ENCODE assay signal across 1 cellular context in the genomic region with DNA sequence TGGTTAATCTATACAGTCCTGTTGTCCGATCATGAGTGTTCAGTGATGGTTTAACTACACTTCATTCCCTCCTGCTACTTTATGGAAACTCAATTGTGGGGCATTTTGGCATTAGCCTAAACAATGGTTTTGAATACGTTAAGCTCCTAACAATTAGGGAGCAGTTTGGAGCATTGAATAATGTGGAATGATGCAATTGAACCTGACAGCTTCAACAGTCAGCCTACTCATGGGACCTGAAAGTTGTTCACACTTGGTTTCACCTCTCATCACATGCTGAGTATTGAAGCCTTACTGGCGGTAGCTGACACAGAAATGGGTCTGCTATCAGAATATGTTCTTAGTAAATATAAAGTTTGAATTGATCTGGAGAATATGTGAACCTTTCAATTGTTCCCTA.
TF ChIP-seq lines count a peak whose summit lies in the region.

No MANE protein-coding gene starts in this region.

TF ChIP-seq in GM12878, 131 proteins besides CTCF, POLR2A, EP300 and RAD21 (continued from another document and continues in another):
- TF ChIP-seq, protein P1, sequence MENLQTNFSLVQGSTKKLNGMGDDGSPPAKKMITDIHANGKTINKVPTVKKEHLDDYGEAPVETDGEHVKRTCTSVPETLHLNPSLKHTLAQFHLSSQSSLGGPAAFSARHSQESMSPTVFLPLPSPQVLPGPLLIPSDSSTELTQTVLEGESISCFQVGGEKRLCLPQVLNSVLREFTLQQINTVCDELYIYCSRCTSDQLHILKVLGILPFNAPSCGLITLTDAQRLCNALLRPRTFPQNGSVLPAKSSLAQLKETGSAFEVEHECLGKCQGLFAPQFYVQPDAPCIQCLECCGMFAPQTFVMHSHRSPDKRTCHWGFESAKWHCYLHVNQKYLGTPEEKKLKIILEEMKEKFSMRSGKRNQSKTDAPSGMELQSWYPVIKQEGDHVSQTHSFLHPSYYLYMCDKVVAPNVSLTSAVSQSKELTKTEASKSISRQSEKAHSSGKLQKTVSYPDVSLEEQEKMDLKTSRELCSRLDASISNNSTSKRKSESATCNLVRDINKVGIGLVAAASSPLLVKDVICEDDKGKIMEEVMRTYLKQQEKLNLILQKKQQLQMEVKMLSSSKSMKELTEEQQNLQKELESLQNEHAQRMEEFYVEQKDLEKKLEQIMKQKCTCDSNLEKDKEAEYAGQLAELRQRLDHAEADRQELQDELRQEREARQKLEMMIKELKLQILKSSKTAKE (IDR thresholded peaks at IDR 0.05; ENCODE audit: low read depth, poor library complexity, severe bottlenecking) = no peak
- TF ChIP-seq BRCA1 (IDR thresholded peaks at IDR 0.05; ENCODE audit: low read depth, low read length) (no peak), IKZF2 (IDR thresholded peaks at IDR 0.05) (peak; percentile 33 to 50; a peak in 2 of 4 replicates), CEBPB (IDR thresholded peaks at IDR 0.05; ENCODE audit: borderline replicate concordance in 1 of 2, low read depth in 2 of 2, low read length in 2 of 2) (no peak), RBBP5 (conservative IDR thresholded peaks at IDR 0.05) (no peak), TAF1 (IDR thresholded peaks at IDR 0.05; ENCODE audit: borderline replicate concordance, low read depth, low read length) (no peak), TARDBP (IDR thresholded peaks at IDR 0.05; ENCODE audit: borderline replicate concordance) (no peak), DPF2 (IDR thresholded peaks at IDR 0.05) (no peak), NRF1 (conservative IDR thresholded peaks at IDR 0.05; ENCODE audit: low read depth, low read length) (no peak), GABPA (IDR thresholded peaks at IDR 0.05; ENCODE audit: low read depth) (no peak), YY1 (IDR thresholded peaks at IDR 0.05; ENCODE audit: low read depth, low read length) (no peak), RUNX3 (IDR thresholded peaks at IDR 0.05; ENCODE audit: low read length) (no peak), JUNB (IDR thresholded peaks at IDR 0.05) (no peak), RB1 (IDR thresholded peaks at IDR 0.05; ENCODE audit: borderline replicate concordance) (no peak), CBX3 (IDR thresholded peaks at IDR 0.05; ENCODE audit: borderline replicate concordance, low read depth) (no peak), HDAC6 (IDR thresholded peaks at IDR 0.05; ENCODE audit: unreplicated experiment) (no peak), ESRRA (IDR thresholded peaks at IDR 0.05; ENCODE audit: low read length) (no peak), IKZF1 (conservative IDR thresholded peaks at IDR 0.05) (peak; percentile 41; the same call in 1 of the 2 replicates), SIX5 (IDR thresholded peaks at IDR 0.05; ENCODE audit: low read depth, low read length, severe bottlenecking) (no peak), CBFB (IDR thresholded peaks at IDR 0.05; ENCODE audit: low read depth) (no peak), CHD4 (IDR thresholded peaks at IDR 0.05) (no peak), BMI1 (IDR thresholded peaks at IDR 0.05; ENCODE audit: borderline replicate concordance) (0 out of 2 replicates have a peak, but pooled peaks have one; percentile 22), CHD2 (IDR thresholded peaks at IDR 0.05; ENCODE audit: borderline replicate concordance, low read depth, low read length) (no peak)
- TF ChIP-seq, protein P2, sequence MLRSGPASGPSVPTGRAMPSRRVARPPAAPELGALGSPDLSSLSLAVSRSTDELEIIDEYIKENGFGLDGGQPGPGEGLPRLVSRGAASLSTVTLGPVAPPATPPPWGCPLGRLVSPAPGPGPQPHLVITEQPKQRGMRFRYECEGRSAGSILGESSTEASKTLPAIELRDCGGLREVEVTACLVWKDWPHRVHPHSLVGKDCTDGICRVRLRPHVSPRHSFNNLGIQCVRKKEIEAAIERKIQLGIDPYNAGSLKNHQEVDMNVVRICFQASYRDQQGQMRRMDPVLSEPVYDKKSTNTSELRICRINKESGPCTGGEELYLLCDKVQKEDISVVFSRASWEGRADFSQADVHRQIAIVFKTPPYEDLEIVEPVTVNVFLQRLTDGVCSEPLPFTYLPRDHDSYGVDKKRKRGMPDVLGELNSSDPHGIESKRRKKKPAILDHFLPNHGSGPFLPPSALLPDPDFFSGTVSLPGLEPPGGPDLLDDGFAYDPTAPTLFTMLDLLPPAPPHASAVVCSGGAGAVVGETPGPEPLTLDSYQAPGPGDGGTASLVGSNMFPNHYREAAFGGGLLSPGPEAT (IDR thresholded peaks at IDR 0.05; ENCODE audit: low read depth) = peak; percentile 56
- TF ChIP-seq, protein P3, sequence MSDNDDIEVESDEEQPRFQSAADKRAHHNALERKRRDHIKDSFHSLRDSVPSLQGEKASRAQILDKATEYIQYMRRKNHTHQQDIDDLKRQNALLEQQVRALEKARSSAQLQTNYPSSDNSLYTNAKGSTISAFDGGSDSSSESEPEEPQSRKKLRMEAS (IDR thresholded peaks at IDR 0.05; ENCODE audit: low read depth, low read length) = peak; percentile 28; the same call in 1 of the 2 replicates
- TF ChIP-seq, protein P4, sequence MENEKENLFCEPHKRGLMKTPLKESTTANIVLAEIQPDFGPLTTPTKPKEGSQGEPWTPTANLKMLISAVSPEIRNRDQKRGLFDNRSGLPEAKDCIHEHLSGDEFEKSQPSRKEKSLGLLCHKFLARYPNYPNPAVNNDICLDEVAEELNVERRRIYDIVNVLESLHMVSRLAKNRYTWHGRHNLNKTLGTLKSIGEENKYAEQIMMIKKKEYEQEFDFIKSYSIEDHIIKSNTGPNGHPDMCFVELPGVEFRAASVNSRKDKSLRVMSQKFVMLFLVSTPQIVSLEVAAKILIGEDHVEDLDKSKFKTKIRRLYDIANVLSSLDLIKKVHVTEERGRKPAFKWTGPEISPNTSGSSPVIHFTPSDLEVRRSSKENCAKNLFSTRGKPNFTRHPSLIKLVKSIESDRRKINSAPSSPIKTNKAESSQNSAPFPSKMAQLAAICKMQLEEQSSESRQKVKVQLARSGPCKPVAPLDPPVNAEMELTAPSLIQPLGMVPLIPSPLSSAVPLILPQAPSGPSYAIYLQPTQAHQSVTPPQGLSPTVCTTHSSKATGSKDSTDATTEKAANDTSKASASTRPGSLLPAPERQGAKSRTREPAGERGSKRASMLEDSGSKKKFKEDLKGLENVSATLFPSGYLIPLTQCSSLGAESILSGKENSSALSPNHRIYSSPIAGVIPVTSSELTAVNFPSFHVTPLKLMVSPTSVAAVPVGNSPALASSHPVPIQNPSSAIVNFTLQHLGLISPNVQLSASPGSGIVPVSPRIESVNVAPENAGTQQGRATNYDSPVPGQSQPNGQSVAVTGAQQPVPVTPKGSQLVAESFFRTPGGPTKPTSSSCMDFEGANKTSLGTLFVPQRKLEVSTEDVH (IDR thresholded peaks at IDR 0.05; ENCODE audit: low read depth, partially characterized antibody) = no peak
- TF ChIP-seq, protein P5, sequence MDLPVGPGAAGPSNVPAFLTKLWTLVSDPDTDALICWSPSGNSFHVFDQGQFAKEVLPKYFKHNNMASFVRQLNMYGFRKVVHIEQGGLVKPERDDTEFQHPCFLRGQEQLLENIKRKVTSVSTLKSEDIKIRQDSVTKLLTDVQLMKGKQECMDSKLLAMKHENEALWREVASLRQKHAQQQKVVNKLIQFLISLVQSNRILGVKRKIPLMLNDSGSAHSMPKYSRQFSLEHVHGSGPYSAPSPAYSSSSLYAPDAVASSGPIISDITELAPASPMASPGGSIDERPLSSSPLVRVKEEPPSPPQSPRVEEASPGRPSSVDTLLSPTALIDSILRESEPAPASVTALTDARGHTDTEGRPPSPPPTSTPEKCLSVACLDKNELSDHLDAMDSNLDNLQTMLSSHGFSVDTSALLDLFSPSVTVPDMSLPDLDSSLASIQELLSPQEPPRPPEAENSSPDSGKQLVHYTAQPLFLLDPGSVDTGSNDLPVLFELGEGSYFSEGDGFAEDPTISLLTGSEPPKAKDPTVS (IDR thresholded peaks at IDR 0.05; ENCODE audit: low read depth, low read length) = no peak
- TF ChIP-seq, protein P6, sequence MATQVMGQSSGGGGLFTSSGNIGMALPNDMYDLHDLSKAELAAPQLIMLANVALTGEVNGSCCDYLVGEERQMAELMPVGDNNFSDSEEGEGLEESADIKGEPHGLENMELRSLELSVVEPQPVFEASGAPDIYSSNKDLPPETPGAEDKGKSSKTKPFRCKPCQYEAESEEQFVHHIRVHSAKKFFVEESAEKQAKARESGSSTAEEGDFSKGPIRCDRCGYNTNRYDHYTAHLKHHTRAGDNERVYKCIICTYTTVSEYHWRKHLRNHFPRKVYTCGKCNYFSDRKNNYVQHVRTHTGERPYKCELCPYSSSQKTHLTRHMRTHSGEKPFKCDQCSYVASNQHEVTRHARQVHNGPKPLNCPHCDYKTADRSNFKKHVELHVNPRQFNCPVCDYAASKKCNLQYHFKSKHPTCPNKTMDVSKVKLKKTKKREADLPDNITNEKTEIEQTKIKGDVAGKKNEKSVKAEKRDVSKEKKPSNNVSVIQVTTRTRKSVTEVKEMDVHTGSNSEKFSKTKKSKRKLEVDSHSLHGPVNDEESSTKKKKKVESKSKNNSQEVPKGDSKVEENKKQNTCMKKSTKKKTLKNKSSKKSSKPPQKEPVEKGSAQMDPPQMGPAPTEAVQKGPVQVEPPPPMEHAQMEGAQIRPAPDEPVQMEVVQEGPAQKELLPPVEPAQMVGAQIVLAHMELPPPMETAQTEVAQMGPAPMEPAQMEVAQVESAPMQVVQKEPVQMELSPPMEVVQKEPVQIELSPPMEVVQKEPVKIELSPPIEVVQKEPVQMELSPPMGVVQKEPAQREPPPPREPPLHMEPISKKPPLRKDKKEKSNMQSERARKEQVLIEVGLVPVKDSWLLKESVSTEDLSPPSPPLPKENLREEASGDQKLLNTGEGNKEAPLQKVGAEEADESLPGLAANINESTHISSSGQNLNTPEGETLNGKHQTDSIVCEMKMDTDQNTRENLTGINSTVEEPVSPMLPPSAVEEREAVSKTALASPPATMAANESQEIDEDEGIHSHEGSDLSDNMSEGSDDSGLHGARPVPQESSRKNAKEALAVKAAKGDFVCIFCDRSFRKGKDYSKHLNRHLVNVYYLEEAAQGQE (IDR thresholded peaks at IDR 0.05; ENCODE audit: low read depth, low read length) = no peak
- TF ChIP-seq, protein P7, sequence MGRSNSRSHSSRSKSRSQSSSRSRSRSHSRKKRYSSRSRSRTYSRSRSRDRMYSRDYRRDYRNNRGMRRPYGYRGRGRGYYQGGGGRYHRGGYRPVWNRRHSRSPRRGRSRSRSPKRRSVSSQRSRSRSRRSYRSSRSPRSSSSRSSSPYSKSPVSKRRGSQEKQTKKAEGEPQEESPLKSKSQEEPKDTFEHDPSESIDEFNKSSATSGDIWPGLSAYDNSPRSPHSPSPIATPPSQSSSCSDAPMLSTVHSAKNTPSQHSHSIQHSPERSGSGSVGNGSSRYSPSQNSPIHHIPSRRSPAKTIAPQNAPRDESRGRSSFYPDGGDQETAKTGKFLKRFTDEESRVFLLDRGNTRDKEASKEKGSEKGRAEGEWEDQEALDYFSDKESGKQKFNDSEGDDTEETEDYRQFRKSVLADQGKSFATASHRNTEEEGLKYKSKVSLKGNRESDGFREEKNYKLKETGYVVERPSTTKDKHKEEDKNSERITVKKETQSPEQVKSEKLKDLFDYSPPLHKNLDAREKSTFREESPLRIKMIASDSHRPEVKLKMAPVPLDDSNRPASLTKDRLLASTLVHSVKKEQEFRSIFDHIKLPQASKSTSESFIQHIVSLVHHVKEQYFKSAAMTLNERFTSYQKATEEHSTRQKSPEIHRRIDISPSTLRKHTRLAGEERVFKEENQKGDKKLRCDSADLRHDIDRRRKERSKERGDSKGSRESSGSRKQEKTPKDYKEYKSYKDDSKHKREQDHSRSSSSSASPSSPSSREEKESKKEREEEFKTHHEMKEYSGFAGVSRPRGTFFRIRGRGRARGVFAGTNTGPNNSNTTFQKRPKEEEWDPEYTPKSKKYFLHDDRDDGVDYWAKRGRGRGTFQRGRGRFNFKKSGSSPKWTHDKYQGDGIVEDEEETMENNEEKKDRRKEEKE (IDR thresholded peaks at IDR 0.05) = no peak
- TF ChIP-seq, protein P8, sequence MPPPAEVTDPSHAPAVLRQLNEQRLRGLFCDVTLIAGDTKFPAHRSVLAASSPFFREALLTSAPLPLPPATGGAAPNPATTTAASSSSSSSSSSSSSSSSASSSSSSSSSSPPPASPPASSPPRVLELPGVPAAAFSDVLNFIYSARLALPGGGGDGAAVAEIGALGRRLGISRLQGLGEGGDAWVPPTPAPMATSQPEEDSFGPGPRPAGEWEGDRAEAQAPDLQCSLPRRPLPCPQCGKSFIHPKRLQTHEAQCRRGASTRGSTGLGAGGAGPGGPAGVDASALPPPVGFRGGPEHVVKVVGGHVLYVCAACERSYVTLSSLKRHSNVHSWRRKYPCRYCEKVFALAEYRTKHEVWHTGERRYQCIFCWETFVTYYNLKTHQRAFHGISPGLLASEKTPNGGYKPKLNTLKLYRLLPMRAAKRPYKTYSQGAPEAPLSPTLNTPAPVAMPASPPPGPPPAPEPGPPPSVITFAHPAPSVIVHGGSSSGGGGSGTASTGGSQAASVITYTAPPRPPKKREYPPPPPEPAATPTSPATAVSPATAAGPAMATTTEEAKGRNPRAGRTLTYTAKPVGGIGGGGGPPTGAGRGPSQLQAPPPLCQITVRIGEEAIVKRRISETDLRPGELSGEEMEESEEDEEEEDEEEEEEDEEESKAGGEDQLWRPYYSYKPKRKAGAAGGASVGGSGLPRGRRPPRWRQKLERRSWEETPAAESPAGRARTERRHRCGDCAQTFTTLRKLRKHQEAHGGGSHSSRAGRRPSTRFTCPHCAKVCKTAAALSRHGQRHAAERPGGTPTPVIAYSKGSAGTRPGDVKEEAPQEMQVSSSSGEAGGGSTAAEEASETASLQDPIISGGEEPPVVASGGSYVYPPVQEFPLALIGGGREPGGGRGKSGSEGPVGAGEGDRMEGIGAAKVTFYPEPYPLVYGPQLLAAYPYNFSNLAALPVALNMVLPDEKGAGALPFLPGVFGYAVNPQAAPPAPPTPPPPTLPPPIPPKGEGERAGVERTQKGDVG (CRISPR knock-in tag; IDR thresholded peaks at IDR 0.05) = no peak
- TF ChIP-seq, protein P9, sequence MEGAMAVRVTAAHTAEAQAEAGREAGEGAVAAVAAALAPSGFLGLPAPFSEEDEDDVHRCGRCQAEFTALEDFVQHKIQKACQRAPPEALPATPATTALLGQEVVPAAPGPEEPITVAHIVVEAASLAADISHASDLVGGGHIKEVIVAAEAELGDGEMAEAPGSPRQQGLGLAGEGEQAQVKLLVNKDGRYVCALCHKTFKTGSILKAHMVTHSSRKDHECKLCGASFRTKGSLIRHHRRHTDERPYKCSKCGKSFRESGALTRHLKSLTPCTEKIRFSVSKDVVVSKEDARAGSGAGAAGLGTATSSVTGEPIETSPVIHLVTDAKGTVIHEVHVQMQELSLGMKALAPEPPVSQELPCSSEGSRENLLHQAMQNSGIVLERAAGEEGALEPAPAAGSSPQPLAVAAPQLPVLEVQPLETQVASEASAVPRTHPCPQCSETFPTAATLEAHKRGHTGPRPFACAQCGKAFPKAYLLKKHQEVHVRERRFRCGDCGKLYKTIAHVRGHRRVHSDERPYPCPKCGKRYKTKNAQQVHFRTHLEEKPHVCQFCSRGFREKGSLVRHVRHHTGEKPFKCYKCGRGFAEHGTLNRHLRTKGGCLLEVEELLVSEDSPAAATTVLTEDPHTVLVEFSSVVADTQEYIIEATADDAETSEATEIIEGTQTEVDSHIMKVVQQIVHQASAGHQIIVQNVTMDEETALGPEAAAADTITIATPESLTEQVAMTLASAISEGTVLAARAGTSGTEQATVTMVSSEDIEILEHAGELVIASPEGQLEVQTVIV (IDR thresholded peaks at IDR 0.05; ENCODE audit: borderline replicate concordance, partially characterized antibody) = no peak
- TF ChIP-seq, protein P10, sequence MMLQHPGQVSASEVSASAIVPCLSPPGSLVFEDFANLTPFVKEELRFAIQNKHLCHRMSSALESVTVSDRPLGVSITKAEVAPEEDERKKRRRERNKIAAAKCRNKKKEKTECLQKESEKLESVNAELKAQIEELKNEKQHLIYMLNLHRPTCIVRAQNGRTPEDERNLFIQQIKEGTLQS (IDR thresholded peaks at IDR 0.05; ENCODE audit: borderline replicate concordance, extremely low read depth, low read depth, low read length) = no peak
